Comparison of ENCODE assay signal across 25 cellular contexts in genomic region chr7:97576043-97576442, GRCh38.
"Had no signal": no experiment of that assay in that cellular context is flagged by ENCODE, and none has a peak within 500 bp of the region (broad histone marks: within the 10 kb centered on the region; RNA-seq: fewer than 3 reads in every experiment).

No MANE protein-coding gene starts in this region.

- H3K9me3 ChIP-seq: ascending aorta, breast epithelium, SJCRH30 had no signal

- H3K9me3 Mint-ChIP-seq: activated CD4-positive, alpha-beta T cell treated with anti-CD3 and anti-CD28 coated beads, Interleukin-2, amount 10 ng/mL, durations not matched to agents 24 days and 14 days; activated CD8-positive, alpha-beta T cell treated with anti-CD3 and anti-CD28 coated beads for 36 hours; activated naive CD4-positive, alpha-beta T cell treated with anti-CD3 and anti-CD28 coated beads, Interleukin-2, amount 50 U/mL, for 24 hours; activated T-helper 2 cell treated with anti-CD3 and anti-CD28 coated beads, Interferon-gamma antibody, Interleukin-2, Interleukin-4, amounts not matched to agents 10 μg/mL and 5 μg/mL and 100 μg/mL, durations not matched to agents 14 hours and 24 hours and 36 hours had no signal

- H3K36me3 Mint-ChIP-seq: activated naive CD4-positive, alpha-beta T cell treated with anti-CD3 and anti-CD28 coated beads, Interleukin-2, amount 50 U/mL, for 24 hours; activated naive CD8-positive, alpha-beta T cell treated with anti-CD3 and anti-CD28 coated beads, Interleukin-2, amount 10 ng/mL, durations not matched to agents 7 days and 5 days had no signal

- H3K36me3 ChIP-seq: ascending aorta, breast epithelium, SJCRH30, WERI-Rb-1 had no signal

- H3K4me3 ChIP-seq: ascending aorta, breast epithelium, SJCRH30, SK-N-MC had no signal

- H3K27me3 ChIP-seq: ascending aorta, breast epithelium, SJCRH30 had no signal

- H3K4me3 Mint-ChIP-seq: activated CD4-positive, alpha-beta T cell treated with anti-CD3 and anti-CD28 coated beads, Interleukin-2, amount 10 ng/mL, durations not matched to agents 24 days and 14 days; activated CD8-positive, alpha-beta T cell treated with anti-CD3 and anti-CD28 coated beads for 36 hours; activated naive CD4-positive, alpha-beta T cell treated with anti-CD3 and anti-CD28 coated beads, Interleukin-2, amount 50 U/mL, for 24 hours; activated naive CD8-positive, alpha-beta T cell treated with anti-CD3 and anti-CD28 coated beads, Interleukin-2, amount 10 ng/mL, durations not matched to agents 7 days and 5 days; activated T-cell treated with anti-CD3 and anti-CD28 coated beads, Interleukin-2, amount 50 U/mL, for 72 hours had no signal

- DNase-seq: activated CD4-positive, alpha-beta T cell treated with anti-CD3 and anti-CD28 coated beads, Interleukin-2, amount 10 ng/mL, durations not matched to agents 24 days and 14 days; activated CD4-positive, alpha-beta T cell treated with anti-CD3 and anti-CD28 coated beads, Interleukin-2, amount 50 U/mL, for 4 hours; activated CD8-positive, alpha-beta T cell treated with anti-CD3 and anti-CD28 coated beads for 36 hours; activated gamma-delta T cell; activated naive CD4-positive, alpha-beta T cell treated with Interleukin-2 at 50 U/mL for 16 hours; activated naive CD8-positive, alpha-beta T cell treated with anti-CD3 and anti-CD28 coated beads, Interleukin-2, amount 10 ng/mL, durations not matched to agents 7 days and 5 days; activated T-cell treated with anti-CD3 and anti-CD28 coated beads, Interleukin-2, amount 50 U/mL, for 1 hour; activated T-cell treated with anti-CD3 and anti-CD28 coated beads, Interleukin-2, amount 50 U/mL, for 72 hours; amygdala; NCI-H1105; NCI-H1436; NCI-H1694; NCI-H2029; NCI-H345; NCI-H524 treated with DMSO at 0.1 percent for 48 hours; SHP77; SJCRH30; T1000; WERI-Rb-1 had no signal

- ATAC-seq: activated CD8-positive, alpha-beta T cell treated with anti-CD3 and anti-CD28 coated beads for 36 hours; activated T-cell treated with anti-CD3 and anti-CD28 coated beads, Interleukin-2, amount 50 U/mL, for 72 hours; Panc1 had no signal

- H3K4me1 ChIP-seq: ascending aorta, breast epithelium, SJCRH30 had no signal

- H3K4me1 Mint-ChIP-seq: activated CD4-positive, alpha-beta T cell treated with anti-CD3 and anti-CD28 coated beads, Interleukin-2, amount 10 ng/mL, durations not matched to agents 24 days and 14 days; activated naive CD4-positive, alpha-beta T cell treated with anti-CD3 and anti-CD28 coated beads, Interleukin-2, amount 50 U/mL, for 24 hours; activated naive CD8-positive, alpha-beta T cell treated with anti-CD3 and anti-CD28 coated beads, Interleukin-2, amount 10 ng/mL, durations not matched to agents 7 days and 5 days had no signal

- H3K27ac ChIP-seq: ascending aorta, breast epithelium, SJCRH30, SK-N-MC, WERI-Rb-1 had no signal

- H3K27ac Mint-ChIP-seq: activated CD4-positive, alpha-beta T cell treated with anti-CD3 and anti-CD28 coated beads, Interleukin-2, amount 10 ng/mL, durations not matched to agents 24 days and 14 days; activated CD8-positive, alpha-beta T cell treated with anti-CD3 and anti-CD28 coated beads for 36 hours; activated naive CD4-positive, alpha-beta T cell treated with anti-CD3 and anti-CD28 coated beads, Interleukin-2, amount 50 U/mL, for 24 hours; activated naive CD8-positive, alpha-beta T cell treated with anti-CD3 and anti-CD28 coated beads, Interleukin-2, amount 10 ng/mL, durations not matched to agents 7 days and 5 days; activated T-cell treated with anti-CD3 and anti-CD28 coated beads, Interleukin-2, amount 50 U/mL, for 72 hours; activated T-helper 2 cell treated with anti-CD3 and anti-CD28 coated beads, Interferon-gamma antibody, Interleukin-2, Interleukin-4, amounts not matched to agents 10 μg/mL and 5 μg/mL and 100 μg/mL, durations not matched to agents 14 hours and 24 hours and 36 hours had no signal

- H3K27me3 Mint-ChIP-seq: activated CD4-positive, alpha-beta T cell treated with anti-CD3 and anti-CD28 coated beads, Interleukin-2, amount 10 ng/mL, durations not matched to agents 24 days and 14 days; activated CD8-positive, alpha-beta T cell treated with anti-CD3 and anti-CD28 coated beads for 36 hours; activated naive CD4-positive, alpha-beta T cell treated with anti-CD3 and anti-CD28 coated beads, Interleukin-2, amount 50 U/mL, for 24 hours; activated naive CD8-positive, alpha-beta T cell treated with anti-CD3 and anti-CD28 coated beads, Interleukin-2, amount 10 ng/mL, durations not matched to agents 7 days and 5 days had no signal
